In the genomic region with DNA sequence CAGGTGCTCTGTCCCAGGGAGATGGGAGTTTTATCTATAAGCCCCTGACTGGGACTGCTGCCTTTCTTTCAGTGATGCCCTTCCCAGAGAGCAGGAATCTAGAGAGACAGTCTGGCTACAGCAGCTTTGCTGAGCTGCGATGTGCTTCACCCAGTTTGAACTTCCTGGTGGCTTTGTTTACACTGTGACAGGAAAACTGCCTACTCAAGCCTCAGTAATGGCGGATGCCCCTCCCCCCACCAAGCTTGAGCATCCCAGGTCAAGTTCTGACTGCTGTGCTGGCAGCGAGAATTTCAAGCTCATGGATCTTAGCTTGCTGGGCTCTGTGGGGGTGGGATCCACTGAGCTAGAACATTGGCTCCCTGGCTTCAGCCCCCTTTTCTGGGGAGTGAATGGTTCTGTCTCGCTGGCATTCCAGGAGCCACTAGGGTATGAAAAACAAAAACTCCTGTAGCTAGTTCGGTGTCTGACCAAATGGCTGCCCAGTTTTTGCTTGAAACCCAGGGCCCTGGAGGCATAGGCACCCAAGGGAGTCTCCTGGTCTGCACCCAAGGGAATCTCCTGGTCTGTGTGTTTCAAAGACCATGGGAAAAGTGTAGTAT, we compare ENCODE assay signal across 1 cellular context.
TF ChIP-seq lines count a peak whose summit lies in the region.

No MANE protein-coding gene starts in this region.

TF ChIP-seq in HEK293, 187 proteins besides CTCF, POLR2A, EP300 and RAD21 (continued from another document):
- TF ChIP-seq PRDM10 (tag by site-specific recombination; IDR thresholded peaks at IDR 0.05), result peak; percentile 23; the same call in 1 of the 2 replicates
- TF ChIP-seq ZNF621 (tag by site-specific recombination; IDR thresholded peaks at IDR 0.05), result no peak
